13 cellular contexts compared by ENCODE assay signal in the genomic region with DNA sequence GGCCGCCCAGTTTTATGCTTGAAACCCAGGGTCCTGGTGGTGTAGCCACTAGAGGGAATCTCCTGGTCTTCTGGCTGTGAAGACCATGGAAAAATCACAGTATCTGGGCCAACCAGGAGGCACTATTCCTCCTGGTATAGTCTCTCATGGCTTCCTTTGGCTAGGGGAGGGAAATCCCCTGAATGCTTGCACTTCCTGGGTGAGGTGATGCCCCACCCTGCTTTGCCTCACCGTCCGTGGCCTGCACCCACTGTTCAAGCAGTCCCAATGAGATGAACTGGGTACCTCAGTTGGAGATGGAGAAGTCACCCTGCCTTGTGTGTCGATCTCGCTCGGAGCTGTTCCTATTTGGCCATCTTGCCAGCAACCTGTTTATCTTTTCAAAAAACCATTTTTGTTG. TPM values are rescaled to one million over a fixed set of nuclear protein-coding genes. Genes with fewer than 3 reads are reported as not detected.
DNase-seq lines count a peak whose midpoint lies in the region; ATAC-seq and TF ChIP-seq lines count a peak whose summit lies in the region.
"Had no signal": no experiment of that assay in that cellular context is flagged by ENCODE, and none has a peak within 500 bp of the region (broad histone marks: within the 10 kb centered on the region; RNA-seq: fewer than 3 reads in every experiment).

No MANE protein-coding gene starts in this region.

- H3K9me3 Mint-ChIP-seq in activated naive CD4-positive, alpha-beta T cell treated with anti-CD3 and anti-CD28 coated beads, Interleukin-2, amount 10 ng/mL, durations not matched to agents 7 days and 5 days, result peaks cover 48% of the 10 kb centered on the region
- H3K9me3 Mint-ChIP-seq in stimulated activated memory B cell treated with anti-CD40 and anti-IgM and Interleukin-4, amounts not matched to agents 10 μg/mL and 1 μg/mL and 100 μg/mL, for 72 hours, result peaks cover 12% of the 10 kb centered on the region

- no peaks in the 10 kb centered on the region for H4K20me1 ChIP-seq in osteoblast (ENCODE audit: insufficient read depth, low read length)

- CTCF ChIA-PET in activated naive CD4-positive, alpha-beta T cell treated with anti-CD3 and anti-CD28 coated beads, Interleukin-2, amount 10 ng/mL, durations not matched to agents 7 days and 5 days (lab: Charles Lee), result no interaction called here

- no peaks in the 10 kb centered on the region for H3K36me3 ChIP-seq in osteoblast (ENCODE audit: insufficient read depth, low read length)
- H3K36me3 ChIP-seq: left lung had no signal

- no peak overlapping the region for H2AFZ ChIP-seq in osteoblast (ENCODE audit: low read length)

- peak overlapping the region; percentile 61 for H3K27ac Mint-ChIP-seq in T-helper 17 cell
- peak overlapping the region; percentile 65 for H3K27ac Mint-ChIP-seq in activated naive CD4-positive, alpha-beta T cell treated with anti-CD3 and anti-CD28 coated beads, Interleukin-2, amount 10 ng/mL, durations not matched to agents 7 days and 5 days
- peak overlapping the region; percentile 66 for H3K27ac Mint-ChIP-seq in stimulated activated memory B cell treated with anti-CD40 and anti-IgM and Interleukin-4, amounts not matched to agents 10 μg/mL and 1 μg/mL and 100 μg/mL, for 72 hours

- no peaks in the 10 kb centered on the region for H3K4me1 ChIP-seq in osteoblast (ENCODE audit: insufficient read depth, low read length)
- H3K4me1 ChIP-seq: left lung had no signal

- no peak for TF ChIP-seq CTCF in osteoblast (IDR thresholded peaks at IDR 0.05; ENCODE audit: extremely low read depth, low read depth, low read length)

- H3K4me1 Mint-ChIP-seq in T-helper 17 cell, result peaks cover 6% of the 10 kb centered on the region
- peaks cover 33% of the 10 kb centered on the region for H3K4me1 Mint-ChIP-seq in activated naive CD4-positive, alpha-beta T cell treated with anti-CD3 and anti-CD28 coated beads, Interleukin-2, amount 10 ng/mL, durations not matched to agents 7 days and 5 days
- H3K4me1 Mint-ChIP-seq in stimulated activated memory B cell treated with anti-CD40 and anti-IgM and Interleukin-4, amounts not matched to agents 10 μg/mL and 1 μg/mL and 100 μg/mL, for 72 hours, result peaks cover 32% of the 10 kb centered on the region

- H3K27me3 ChIP-seq in osteoblast (ENCODE audit: insufficient read depth, low read length), result no peaks in the 10 kb centered on the region
- H3K27me3 ChIP-seq: left lung had no signal

- H3K36me3 Mint-ChIP-seq in T-helper 17 cell (ENCODE audit: low read depth), result peaks cover 7% of the 10 kb centered on the region
- peaks cover 47% of the 10 kb centered on the region for H3K36me3 Mint-ChIP-seq in activated naive CD4-positive, alpha-beta T cell treated with anti-CD3 and anti-CD28 coated beads, Interleukin-2, amount 10 ng/mL, durations not matched to agents 7 days and 5 days
- peaks cover 32% of the 10 kb centered on the region for H3K36me3 Mint-ChIP-seq in stimulated activated memory B cell treated with anti-CD40 and anti-IgM and Interleukin-4, amounts not matched to agents 10 μg/mL and 1 μg/mL and 100 μg/mL, for 72 hours

- no peaks in the 10 kb centered on the region for H3K27me3 Mint-ChIP-seq in T-helper 17 cell
- H3K27me3 Mint-ChIP-seq in activated naive CD4-positive, alpha-beta T cell treated with anti-CD3 and anti-CD28 coated beads, Interleukin-2, amount 10 ng/mL, durations not matched to agents 7 days and 5 days, result peaks cover 4% of the 10 kb centered on the region
- H3K27me3 Mint-ChIP-seq in stimulated activated memory B cell treated with anti-CD40 and anti-IgM and Interleukin-4, amounts not matched to agents 10 μg/mL and 1 μg/mL and 100 μg/mL, for 72 hours, result no peaks in the 10 kb centered on the region

- no peak overlapping the region for H3K27ac ChIP-seq in osteoblast (ENCODE audit: low read depth, low read length)
- H3K27ac ChIP-seq: left lung had no signal

- peak overlapping the region; percentile 4 for H3K4me3 Mint-ChIP-seq in T-helper 17 cell
- H3K4me3 Mint-ChIP-seq in activated naive CD4-positive, alpha-beta T cell treated with anti-CD3 and anti-CD28 coated beads, Interleukin-2, amount 10 ng/mL, durations not matched to agents 7 days and 5 days, result no peak overlapping the region
- peak overlapping the region; percentile 18 for H3K4me3 Mint-ChIP-seq in stimulated activated memory B cell treated with anti-CD40 and anti-IgM and Interleukin-4, amounts not matched to agents 10 μg/mL and 1 μg/mL and 100 μg/mL, for 72 hours

- peak; percentile 98 for ATAC-seq in T-helper 17 cell
- peak; percentile 50 for ATAC-seq in stimulated activated memory B cell treated with anti-CD40 and anti-IgM and Interleukin-4, amounts not matched to agents 10 μg/mL and 1 μg/mL and 100 μg/mL, for 72 hours
- no peak for ATAC-seq in GM21423 (IDR thresholded peaks at IDR 0.05; ENCODE audit: unreplicated experiment)
- ATAC-seq: left lung had no signal

- no peak overlapping the region for H3K4me2 ChIP-seq in osteoblast (ENCODE audit: insufficient read depth, low read length)

- H3K9me3 ChIP-seq in T-helper 17 cell (ENCODE audit: control insufficient read depth, low read length, poor library complexity, severe bottlenecking), result no peaks in the 10 kb centered on the region
- no peaks in the 10 kb centered on the region for H3K9me3 ChIP-seq in osteoblast (ENCODE audit: low read depth, low read length)

- DNase-seq in activated gamma-delta T cell treated with Interleukin-2 at 50 U/mL for 16 hours (peak; percentile 13), activated gamma-delta T cell (lab: John Stamatoyannopoulos, UW) (no peak), T-helper 17 cell (peak in 1 of 3 donors; percentile 17), SIG-M5 (lab: John Stamatoyannopoulos, UW) (no peak), osteoblast (ENCODE audit: insufficient read length, low spot score, missing footprints) (no peak)
- peak; percentile 51 for DNase-seq in activated naive CD4-positive, alpha-beta T cell treated with anti-CD3 and anti-CD28 coated beads, Interleukin-2, amount 10 ng/mL, durations not matched to agents 7 days and 5 days
- DNase-seq: amygdala, DND-41, NCI-H187, nucleus accumbens had no signal

- no peaks in the 10 kb centered on the region for H3K79me2 ChIP-seq in osteoblast (ENCODE audit: insufficient read depth, low read length)

- no peak overlapping the region for H3K4me3 ChIP-seq in osteoblast (ENCODE audit: insufficient read depth, low read length)
- H3K4me3 ChIP-seq: left lung had no signal

RNA-seq across cellular contexts. Expression of gene ZNF337, which starts 10.1 kb away (rescaled TPM):
- total RNA-seq in T-helper 17 cell (10 to 100 TPM; 14.8 to 16.2 TPM), osteoblast (8.3 and 9.7 TPM in 2 replicates)

Comparison
In these comparisons a context has a peak if more than half of its experiments do, and no peak if none do; other contexts are left out.
1. DNase-seq: peak in activated gamma-delta T cell treated with Interleukin-2 at 50 U/mL for 16 hours (single experiment) and activated naive CD4-positive, alpha-beta T cell treated with anti-CD3 and anti-CD28 coated beads, Interleukin-2, amount 10 ng/mL, durations not matched to agents 7 days and 5 days (single experiment); none in activated gamma-delta T cell (single experiment), SIG-M5 (single experiment) and osteoblast (single experiment).
2. Peak in every context shown above with its lines, with median percentiles within 50 percentile points of each other: H3K27ac Mint-ChIP-seq.